8 cellular contexts compared by ENCODE assay signal in genomic region chr12:104741072-104741471, GRCh38.
A peak's percentile ranks its signal among the peaks of the same experiment; 100 is the strongest.
DNase-seq lines count a peak whose midpoint lies in the region; ATAC-seq and TF ChIP-seq lines count a peak whose summit lies in the region.

No MANE protein-coding gene starts in this region.

- H3K4me2 ChIP-seq in DND-41 (ENCODE audit: insufficient read depth, low read length), result no peak overlapping the region

- H2AFZ ChIP-seq in DND-41 (ENCODE audit: low read depth, low read length), result no peak overlapping the region

- WGBS in gastroesophageal sphincter (ENCODE audit: low coverage in 1 of 2), 2 donors, result 94 to 100% methylated on average over 4 to 5 of the region's 5 CpGs
- 90% methylated on average over 5 of the region's 5 CpGs for WGBS in suprapubic skin

- TF ChIP-seq CTCF in DND-41 (IDR thresholded peaks at IDR 0.05; ENCODE audit: borderline replicate concordance, extremely low read depth, low read length, poor library complexity, severe bottlenecking), result no peak
- no peak for TF ChIP-seq CTCF in gastroesophageal sphincter (IDR thresholded peaks at IDR 0.05)
- TF ChIP-seq CTCF in suprapubic skin (IDR thresholded peaks at IDR 0.05), result no peak

- no peak for TF ChIP-seq POLR2A in gastroesophageal sphincter (IDR thresholded peaks at IDR 0.05)
- TF ChIP-seq POLR2A in suprapubic skin (IDR thresholded peaks at IDR 0.05), result no peak

- peaks cover 41% of the 10 kb centered on the region for H3K4me1 ChIP-seq in DND-41 (ENCODE audit: insufficient read depth, low read length)
- peaks cover 0 to 9% (median 4%) of the 10 kb centered on the region in 3 donors for H3K4me1 ChIP-seq in gastroesophageal sphincter
- peaks cover 54% of the 10 kb centered on the region for H3K4me1 ChIP-seq in suprapubic skin

- H3K27ac ChIP-seq in DND-41 (ENCODE audit: low read length) (no peak overlapping the region; the same call in none of the 2 replicates), layer of hippocampus (ENCODE audit: low read depth, low read length) (peak overlapping the region; percentile 2), gastroesophageal sphincter (no peak overlapping the region), suprapubic skin (no peak overlapping the region)

- DNase-seq in DND-41, result no peak
- DNase-seq in NCI-H748 (lab: John Stamatoyannopoulos, UW; ENCODE audit: unreplicated experiment), result no peak
- DNase-seq in NCI-H1092 (lab: John Stamatoyannopoulos, UW), result no peak
- no peak for DNase-seq in suprapubic skin (ENCODE audit: low spot score in 2 of 2)

- no peaks in the 10 kb centered on the region for H3K9me3 ChIP-seq in DND-41 (ENCODE audit: insufficient read depth, low read length, severe bottlenecking)
- no peaks in the 10 kb centered on the region for H3K9me3 ChIP-seq in gastroesophageal sphincter
- H3K9me3 ChIP-seq in suprapubic skin, result no peaks in the 10 kb centered on the region

- H3K9ac ChIP-seq in DND-41 (ENCODE audit: low read depth, low read length), result no peak overlapping the region

- peaks cover 88% of the 10 kb centered on the region for H4K20me1 ChIP-seq in DND-41 (ENCODE audit: insufficient read depth, low read length)

- ATAC-seq in DND-41 (ENCODE audit: insufficient read depth, low read depth), result peak; percentile 34; the same call in 1 of the 3 replicates
- peak; percentile 20 for ATAC-seq in GM19467 (IDR thresholded peaks at IDR 0.05; ENCODE audit: unreplicated experiment)
- peak; percentile 26 for ATAC-seq in HG03342 (IDR thresholded peaks at IDR 0.05; ENCODE audit: unreplicated experiment)
- no peak for ATAC-seq in gastroesophageal sphincter

- no peaks in the 10 kb centered on the region for H3K27me3 ChIP-seq in DND-41 (ENCODE audit: insufficient read depth, low read length, poor library complexity)
- no peaks in the 10 kb centered on the region for H3K27me3 ChIP-seq in layer of hippocampus (ENCODE audit: control insufficient read depth, insufficient read depth, low read length)
- no peaks in the 10 kb centered on the region for H3K27me3 ChIP-seq in gastroesophageal sphincter
- no peaks in the 10 kb centered on the region for H3K27me3 ChIP-seq in suprapubic skin

- H3K36me3 ChIP-seq in DND-41 (ENCODE audit: insufficient read depth, low read length) (peaks cover 34% of the 10 kb centered on the region), gastroesophageal sphincter (no peaks in the 10 kb centered on the region), suprapubic skin (no peaks in the 10 kb centered on the region)

- H3K4me3 ChIP-seq in DND-41 (ENCODE audit: low read depth in 1 of 2, low read length in 2 of 2) (no peak overlapping the region), gastroesophageal sphincter (no peak overlapping the region), suprapubic skin (no peak overlapping the region)

- H3K79me2 ChIP-seq in DND-41 (ENCODE audit: insufficient read depth, low read length), result peaks cover 97% of the 10 kb centered on the region

- TF ChIP-seq EP300 in gastroesophageal sphincter (IDR thresholded peaks at IDR 0.05) (no peak), suprapubic skin (IDR thresholded peaks at IDR 0.05) (no peak)
